In genomic region chr1:231460614-231461013, GRCh38 we compare ENCODE assay signal across 8 cellular contexts. TPM values are rescaled to one million over a fixed set of nuclear protein-coding genes. Genes with fewer than 3 reads are reported as not detected.
DNase-seq lines count a peak whose midpoint lies in the region; ATAC-seq and TF ChIP-seq lines count a peak whose summit lies in the region.

No MANE protein-coding gene starts in this region.

- H3K9ac ChIP-seq in neural progenitor cell, result no peak overlapping the region

- no peaks in the 10 kb centered on the region for H3K9me3 ChIP-seq in lower lobe of right lung
- no peaks in the 10 kb centered on the region for H3K9me3 ChIP-seq in neural progenitor cell (ENCODE audit: low read depth)

- H3K79me2 ChIP-seq in neural progenitor cell (ENCODE audit: low read depth), result no peaks in the 10 kb centered on the region

- peaks cover 6% of the 10 kb centered on the region for H3K27me3 ChIP-seq in lower lobe of right lung (ENCODE audit: low read depth)
- no peaks in the 10 kb centered on the region for H3K27me3 ChIP-seq in neural progenitor cell

- H3K36me3 ChIP-seq in lower lobe of right lung (no peaks in the 10 kb centered on the region), neural progenitor cell (no peaks in the 10 kb centered on the region)

- peak overlapping the region; percentile 42 for H3K4me3 Mint-ChIP-seq in activated CD4-positive, alpha-beta T cell treated with anti-CD3 and anti-CD28 coated beads, Interleukin-2, amount 10 ng/mL, durations not matched to agents 7 days and 5 days
- no peak overlapping the region for H3K4me3 Mint-ChIP-seq in neural progenitor cell
- no peak overlapping the region for H3K4me3 Mint-ChIP-seq in Calu3 (ENCODE audit: low read depth, unreplicated experiment)
- no peak overlapping the region for H3K4me3 Mint-ChIP-seq in osteocyte (ENCODE audit: unreplicated experiment)

- no peak overlapping the region for H3K27ac ChIP-seq in lower lobe of right lung
- no peak overlapping the region for H3K27ac ChIP-seq in neural progenitor cell

- no peaks in the 10 kb centered on the region for H4K20me1 ChIP-seq in neural progenitor cell (ENCODE audit: low read depth)

- H3F3A ChIP-seq in neural progenitor cell (ENCODE audit: low read depth), result no peaks in the 10 kb centered on the region

- peaks cover 72% of the 10 kb centered on the region for H3K27me3 Mint-ChIP-seq in activated CD4-positive, alpha-beta T cell treated with anti-CD3 and anti-CD28 coated beads, Interleukin-2, amount 10 ng/mL, durations not matched to agents 7 days and 5 days
- H3K27me3 Mint-ChIP-seq in neural progenitor cell (ENCODE audit: insufficient read depth, low read depth), result no peaks in the 10 kb centered on the region
- H3K27me3 Mint-ChIP-seq in Calu3 (ENCODE audit: unreplicated experiment), result no peaks in the 10 kb centered on the region
- H3K27me3 Mint-ChIP-seq in osteocyte (ENCODE audit: unreplicated experiment), result peaks cover 32% of the 10 kb centered on the region

- TF ChIP-seq CTCF in lower lobe of right lung (IDR thresholded peaks at IDR 0.05), result no peak
- TF ChIP-seq CTCF in neural progenitor cell (IDR thresholded peaks at IDR 0.05), result no peak
- TF ChIP-seq CTCF in foreskin fibroblast (IDR thresholded peaks at IDR 0.05; ENCODE audit: low read depth, low read length), result no peak
- TF ChIP-seq CTCF in Calu3 (IDR thresholded peaks at IDR 0.05; ENCODE audit: unreplicated experiment), result no peak
- TF ChIP-seq CTCF in osteocyte (IDR thresholded peaks at IDR 0.05), result no peak

- CTCF ChIA-PET in activated CD4-positive, alpha-beta T cell treated with anti-CD3 and anti-CD28 coated beads, Interleukin-2, amount 10 ng/mL, durations not matched to agents 7 days and 5 days (lab: Charles Lee), result interaction anchor here (1.2 to 1.3 kb wide), 3 partner anchors 39 to 124 kb away, joined by 3 read pairs; no protein-coding TSS in a partner anchor
- CTCF ChIA-PET in Calu3 (lab: Charles Lee), result no interaction called here

- H3K9me3 Mint-ChIP-seq in activated CD4-positive, alpha-beta T cell treated with anti-CD3 and anti-CD28 coated beads, Interleukin-2, amount 10 ng/mL, durations not matched to agents 7 days and 5 days, result peaks cover 16% of the 10 kb centered on the region
- peaks cover 18% of the 10 kb centered on the region for H3K9me3 Mint-ChIP-seq in neural progenitor cell
- H3K9me3 Mint-ChIP-seq in Calu3 (ENCODE audit: low read depth, unreplicated experiment), result no peaks in the 10 kb centered on the region
- H3K9me3 Mint-ChIP-seq in osteocyte (ENCODE audit: unreplicated experiment), result peaks cover 4% of the 10 kb centered on the region

- no peaks in the 10 kb centered on the region for H3K4me1 ChIP-seq in lower lobe of right lung
- H3K4me1 ChIP-seq in neural progenitor cell, result no peaks in the 10 kb centered on the region

- intact Hi-C loops in lower lobe of right lung (cut with DNase I) (no loop called here), Calu3 (cut with micrococcal nuclease; ENCODE audit: unreplicated experiment) (no loop called here)

- H3K4me2 ChIP-seq in neural progenitor cell, result no peak overlapping the region

- peaks cover 20% of the 10 kb centered on the region for H3K4me1 Mint-ChIP-seq in activated CD4-positive, alpha-beta T cell treated with anti-CD3 and anti-CD28 coated beads, Interleukin-2, amount 10 ng/mL, durations not matched to agents 7 days and 5 days
- no peaks in the 10 kb centered on the region for H3K4me1 Mint-ChIP-seq in neural progenitor cell
- no peaks in the 10 kb centered on the region for H3K4me1 Mint-ChIP-seq in Calu3 (ENCODE audit: low read depth, unreplicated experiment)
- peaks cover 2% of the 10 kb centered on the region for H3K4me1 Mint-ChIP-seq in osteocyte (ENCODE audit: unreplicated experiment)

- peak; percentile 76 for ATAC-seq in GM18517 (IDR thresholded peaks at IDR 0.05; ENCODE audit: unreplicated experiment)
- ATAC-seq in HG03354 (IDR thresholded peaks at IDR 0.05; ENCODE audit: poor library complexity, severe bottlenecking, unreplicated experiment), result peak; percentile 90
- peak; percentile 36 to 42 for ATAC-seq in lower lobe of right lung

- POLR2A ChIA-PET in activated CD4-positive, alpha-beta T cell treated with anti-CD3 and anti-CD28 coated beads, Interleukin-2, amount 10 ng/mL, durations not matched to agents 7 days and 5 days (lab: Charles Lee), result no interaction called here

- peaks cover 2% of the 10 kb centered on the region for H3K36me3 Mint-ChIP-seq in activated CD4-positive, alpha-beta T cell treated with anti-CD3 and anti-CD28 coated beads, Interleukin-2, amount 10 ng/mL, durations not matched to agents 7 days and 5 days (ENCODE audit: low read depth)
- H3K36me3 Mint-ChIP-seq in neural progenitor cell, result peaks cover 1% of the 10 kb centered on the region
- H3K36me3 Mint-ChIP-seq in Calu3 (ENCODE audit: insufficient read depth, unreplicated experiment), result no peaks in the 10 kb centered on the region
- no peaks in the 10 kb centered on the region for H3K36me3 Mint-ChIP-seq in osteocyte (ENCODE audit: unreplicated experiment)

- peak; percentile 86 for DNase-seq in activated CD4-positive, alpha-beta T cell treated with anti-CD3 and anti-CD28 coated beads, Interleukin-2, amount 10 ng/mL, durations not matched to agents 7 days and 5 days
- no peak for DNase-seq in lower lobe of right lung
- DNase-seq in neural progenitor cell (ENCODE audit: low spot score), result no peak
- no peak for DNase-seq in foreskin fibroblast
- DNase-seq in Calu3, result no peak
- no peak for DNase-seq in osteocyte (ENCODE audit: extremely low spot score, unreplicated experiment)

- no TSS peak for BruUV-seq in Calu3 (replicated peaks; lab: Mats Ljungman, UMichigan)

- peak overlapping the region; percentile 25 for H3K27ac Mint-ChIP-seq in activated CD4-positive, alpha-beta T cell treated with anti-CD3 and anti-CD28 coated beads, Interleukin-2, amount 10 ng/mL, durations not matched to agents 7 days and 5 days
- H3K27ac Mint-ChIP-seq in neural progenitor cell (no peak overlapping the region), Calu3 (ENCODE audit: unreplicated experiment) (no peak overlapping the region), osteocyte (ENCODE audit: unreplicated experiment) (no peak overlapping the region)

- H2AFZ ChIP-seq in neural progenitor cell (replicated peaks), result no peak overlapping the region

- H3K4me3 ChIP-seq in lower lobe of right lung, result no peak overlapping the region
- H3K4me3 ChIP-seq in neural progenitor cell, result no peak overlapping the region
- H3K4me3 ChIP-seq in foreskin fibroblast (ENCODE audit: low read depth in 1 of 2, low read length in 2 of 2), result no peak overlapping the region

RNA-seq across cellular contexts. Expression of gene EGLN1, which starts 38.5 kb away (rescaled TPM):
- total RNA-seq in activated CD4-positive, alpha-beta T cell treated with anti-CD3 and anti-CD28 coated beads, Interleukin-2, amount 10 ng/mL, durations not matched to agents 7 days and 5 days, result 10 to 100 TPM; 29.3 to 39.7 TPM
- total RNA-seq in lower lobe of right lung, result 29.7 TPM
- total RNA-seq in neural progenitor cell (ENCODE audit: low replicate concordance), result 24.3 and 30.3 TPM in 2 replicates
- 33.3 and 34.9 TPM in 2 replicates for total RNA-seq in Calu3 (2022)
- total RNA-seq in osteocyte, result 27.5 and 30.3 TPM in 2 replicates

Comparison
In these comparisons a context has a peak if more than half of its experiments do, and no peak if none do; other contexts are left out.
1. ATAC-seq: peak in every context shown above with its lines; median percentile 90 in HG03354; 76 in GM18517; 39 in lower lobe of right lung.